ENCODE assay signal across 7 cellular contexts in genomic region chr1:200488375-200489165, GRCh38.
A peak's percentile ranks its signal among the peaks of the same experiment; 100 is the strongest.
DNase-seq lines count a peak whose midpoint lies in the region; ATAC-seq and TF ChIP-seq lines count a peak whose summit lies in the region.

No MANE protein-coding gene starts in this region.

- H3K4me1 ChIP-seq in colonic mucosa: no peaks in the 10 kb centered on the region

- DNase-seq in GM04504 (ENCODE audit: low read depth) (peak; percentile 55), HCEC 1CT (peak; percentile 81), NCI-H187 treated with DMSO at 0.1 percent for 48 hours (lab: John Stamatoyannopoulos, UW) (peak; percentile 34), T1000 (lab: John Stamatoyannopoulos, UW) (peak; percentile 40), colonic mucosa (peak; percentile 68), left colon (peak; percentile 34 to 52)
- peak; percentile 46 for DNase-seq in stimulated activated naive B cell treated with anti-CD40 and anti-IgM and Interleukin-4, amounts not matched to agents 10 μg/mL and 1 μg/mL and 100 μg/mL, for 72 hours

- H3K4me1 Mint-ChIP-seq in stimulated activated naive B cell treated with anti-CD40 and anti-IgM and Interleukin-4, amounts not matched to agents 10 μg/mL and 1 μg/mL and 100 μg/mL, for 72 hours: peaks cover 9 to 15% of the 10 kb centered on the region in 2 donors

- ATAC-seq in left colon: peak; percentile 90
- peak; percentile 78 to 89 for ATAC-seq in stimulated activated naive B cell treated with anti-CD40 and anti-IgM and Interleukin-4, amounts not matched to agents 10 μg/mL and 1 μg/mL and 100 μg/mL, for 72 hours (replicated peaks)

- no peaks in the 10 kb centered on the region for H3K27me3 ChIP-seq in colonic mucosa

- intact Hi-C loops in colonic mucosa (cut with DNase I) (loop anchor here (5.0 to 10.0 kb wide), 2 partner anchors 211 to 344 kb away; no protein-coding TSS in a partner anchor), left colon (cut with DNase I, micrococcal nuclease) (loop anchor here in 1 of 2 donors (5.0 kb wide), 1 partner anchor 211 kb away; no protein-coding TSS in a partner anchor)

- H3K27me3 Mint-ChIP-seq in stimulated activated naive B cell treated with anti-CD40 and anti-IgM and Interleukin-4, amounts not matched to agents 10 μg/mL and 1 μg/mL and 100 μg/mL, for 72 hours: peaks cover 12 to 19% of the 10 kb centered on the region in 2 donors

- TF ChIP-seq CTCF in colonic mucosa (IDR thresholded peaks at IDR 0.05): peak; percentile 79

- no peak overlapping the region for H3K27ac ChIP-seq in colonic mucosa

- H3K9ac ChIP-seq in colonic mucosa (ENCODE audit: low read depth in 2 of 2, low read length in 2 of 2): peak overlapping the region in 1 of 2 donors; percentile 30

- H3K36me3 Mint-ChIP-seq in stimulated activated naive B cell treated with anti-CD40 and anti-IgM and Interleukin-4, amounts not matched to agents 10 μg/mL and 1 μg/mL and 100 μg/mL, for 72 hours: no peaks in the 10 kb centered on the region

- no peaks in the 10 kb centered on the region for H3K9me3 ChIP-seq in colonic mucosa

- no peaks in the 10 kb centered on the region for H3K36me3 ChIP-seq in colonic mucosa

- H3K4me3 ChIP-seq in colonic mucosa: no peak overlapping the region

- H3K9me3 Mint-ChIP-seq in stimulated activated naive B cell treated with anti-CD40 and anti-IgM and Interleukin-4, amounts not matched to agents 10 μg/mL and 1 μg/mL and 100 μg/mL, for 72 hours: no peaks in the 10 kb centered on the region

- no peak overlapping the region for H3K4me3 Mint-ChIP-seq in stimulated activated naive B cell treated with anti-CD40 and anti-IgM and Interleukin-4, amounts not matched to agents 10 μg/mL and 1 μg/mL and 100 μg/mL, for 72 hours

- H3K27ac Mint-ChIP-seq in stimulated activated naive B cell treated with anti-CD40 and anti-IgM and Interleukin-4, amounts not matched to agents 10 μg/mL and 1 μg/mL and 100 μg/mL, for 72 hours: no peak overlapping the region
